Comparison of ENCODE assay signal across 1 cellular context in the genomic region with DNA sequence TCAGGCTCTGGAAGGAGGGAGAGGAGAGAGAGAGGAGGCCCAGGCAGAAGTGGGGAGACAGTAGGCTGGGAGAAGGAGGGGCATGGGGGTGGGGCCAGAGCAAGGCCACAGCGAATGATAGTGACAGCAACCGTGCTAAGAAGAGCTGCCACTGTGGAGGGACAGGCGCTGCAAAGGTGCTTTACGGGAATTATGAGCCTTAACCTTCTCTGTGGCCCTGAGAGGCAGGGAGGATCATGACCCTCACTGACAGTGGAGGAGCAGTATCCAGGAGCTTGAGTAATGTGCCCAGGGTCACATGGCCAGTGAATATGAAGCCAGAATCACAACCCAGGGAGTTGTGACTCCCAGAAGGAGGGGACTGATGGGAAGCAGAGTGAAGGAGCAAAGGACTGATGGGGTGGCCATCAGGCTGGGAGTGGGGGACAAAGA.
TF ChIP-seq lines count a peak whose summit lies in the region.

No MANE protein-coding gene starts in this region.

TF ChIP-seq in A549, 52 proteins besides CTCF, POLR2A, EP300 and RAD21 (continued from another document):
- TF ChIP-seq CHD2 (IDR thresholded peaks at IDR 0.05; ENCODE audit: low read length, partially characterized antibody) (no peak), ZFP36 (IDR thresholded peaks at IDR 0.05; ENCODE audit: borderline replicate concordance, partially characterized antibody) (no peak), ATOH8 (CRISPR knock-in tag; IDR thresholded peaks at IDR 0.05; ENCODE audit: low read depth) (no peak), GATA3 (IDR thresholded peaks at IDR 0.05; ENCODE audit: borderline replicate concordance) (no peak)
TF ChIP-seq in A549: peak in this region for 0.
